28 cellular contexts compared by ENCODE assay signal in genomic region chr2:122319551-122320132, GRCh38.
"Had no signal": no experiment of that assay in that cellular context is flagged by ENCODE, and none has a peak within 500 bp of the region (broad histone marks: within the 10 kb centered on the region; RNA-seq: fewer than 3 reads in every experiment).

No MANE protein-coding gene starts in this region.

- DNase-seq: cortex of kidney; effector memory CD8-positive, alpha-beta T cell; erythroblast; esophagus squamous epithelium; gastrocnemius medialis; heart left ventricle; kidney; mesendoderm; midbrain; naive thymus-derived CD4-positive, alpha-beta T cell; right cardiac atrium; spleen; stimulated activated CD4-positive, alpha-beta T cell treated with anti-CD3 and anti-CD28 coated beads, Interleukin-4, amount 100 ng/mL, for 4 hours; stimulated activated naive CD8-positive, alpha-beta T cell treated with anti-CD3 and anti-CD28 coated beads, Interleukin-15, Interleukin-2, amounts not matched to agents 100 U/mL and 50 U/mL, for 24 hours; substantia nigra; testis; tibial artery; upper lobe of right lung; uterus had no signal

- H2AFZ ChIP-seq: hepatocyte, neural progenitor cell had no signal

- H3K9me3 Mint-ChIP-seq: neural progenitor cell had no signal

- H3K9ac ChIP-seq: neural progenitor cell had no signal

- H3K36me3 ChIP-seq: esophagus squamous epithelium, gastrocnemius medialis, heart left ventricle, neural progenitor cell, prostate gland, spleen, tibial artery, upper lobe of right lung, uterus had no signal

- FAIRE-seq: endometrium, kidney had no signal

- H3K27ac Mint-ChIP-seq: effector memory CD8-positive, alpha-beta T cell; naive thymus-derived CD4-positive, alpha-beta T cell; nephron; neural progenitor cell; stimulated activated memory B cell treated with anti-CD40 and anti-IgM and Interleukin-4, amounts not matched to agents 10 μg/mL and 1 μg/mL and 100 μg/mL, for 72 hours had no signal

- ATAC-seq: effector memory CD8-positive, alpha-beta T cell; gastrocnemius medialis; heart left ventricle; left lobe of liver; naive thymus-derived CD4-positive, alpha-beta T cell; right cardiac atrium; stimulated activated memory B cell treated with anti-CD40 and anti-IgM and Interleukin-4, amounts not matched to agents 10 μg/mL and 1 μg/mL and 100 μg/mL, for 72 hours; stimulated activated naive CD8-positive, alpha-beta T cell treated with anti-CD3 and anti-CD28 coated beads, Interleukin-15, Interleukin-2, amounts not matched to agents 100 U/mL and 50 U/mL, for 24 hours; upper lobe of right lung had no signal

- H3K36me3 Mint-ChIP-seq: naive thymus-derived CD4-positive, alpha-beta T cell; neural progenitor cell; stimulated activated memory B cell treated with anti-CD40 and anti-IgM and Interleukin-4, amounts not matched to agents 10 μg/mL and 1 μg/mL and 100 μg/mL, for 72 hours had no signal

- H3K9me3 ChIP-seq: esophagus squamous epithelium, gastrocnemius medialis, prostate gland, testis, tibial artery, upper lobe of right lung, uterus had no signal

- H3K27ac ChIP-seq: esophagus squamous epithelium, gastrocnemius medialis, heart left ventricle, hepatocyte, neural progenitor cell, prostate gland, skin epidermis, spleen, testis, tibial artery, upper lobe of right lung, uterus had no signal

- H3K4me1 ChIP-seq: esophagus squamous epithelium, gastrocnemius medialis, heart left ventricle, neural progenitor cell, prostate gland, spleen, testis, tibial artery, upper lobe of right lung, uterus had no signal

- H3K27me3 Mint-ChIP-seq: effector memory CD8-positive, alpha-beta T cell; stimulated activated memory B cell treated with anti-CD40 and anti-IgM and Interleukin-4, amounts not matched to agents 10 μg/mL and 1 μg/mL and 100 μg/mL, for 72 hours had no signal

- H3K79me2 ChIP-seq: hepatocyte had no signal

- H3K4me2 ChIP-seq: hepatocyte, neural progenitor cell had no signal

- H3K4me3 ChIP-seq: esophagus squamous epithelium, gastrocnemius medialis, heart left ventricle, hepatocyte, lung, neural progenitor cell, prostate gland, skin epidermis, spleen, testis, tibial artery, upper lobe of right lung, uterus had no signal

- H3K4me3 Mint-ChIP-seq: effector memory CD8-positive, alpha-beta T cell; naive thymus-derived CD4-positive, alpha-beta T cell; nephron; neural progenitor cell; stimulated activated memory B cell treated with anti-CD40 and anti-IgM and Interleukin-4, amounts not matched to agents 10 μg/mL and 1 μg/mL and 100 μg/mL, for 72 hours had no signal

- H3K4me1 Mint-ChIP-seq: naive thymus-derived CD4-positive, alpha-beta T cell; neural progenitor cell; stimulated activated memory B cell treated with anti-CD40 and anti-IgM and Interleukin-4, amounts not matched to agents 10 μg/mL and 1 μg/mL and 100 μg/mL, for 72 hours had no signal

- H3K27me3 ChIP-seq: esophagus squamous epithelium, gastrocnemius medialis, heart left ventricle, hepatocyte, neural progenitor cell, spleen, testis, tibial artery, upper lobe of right lung, uterus had no signal
